ENCODE assay signal across 8 cellular contexts in the genomic region with DNA sequence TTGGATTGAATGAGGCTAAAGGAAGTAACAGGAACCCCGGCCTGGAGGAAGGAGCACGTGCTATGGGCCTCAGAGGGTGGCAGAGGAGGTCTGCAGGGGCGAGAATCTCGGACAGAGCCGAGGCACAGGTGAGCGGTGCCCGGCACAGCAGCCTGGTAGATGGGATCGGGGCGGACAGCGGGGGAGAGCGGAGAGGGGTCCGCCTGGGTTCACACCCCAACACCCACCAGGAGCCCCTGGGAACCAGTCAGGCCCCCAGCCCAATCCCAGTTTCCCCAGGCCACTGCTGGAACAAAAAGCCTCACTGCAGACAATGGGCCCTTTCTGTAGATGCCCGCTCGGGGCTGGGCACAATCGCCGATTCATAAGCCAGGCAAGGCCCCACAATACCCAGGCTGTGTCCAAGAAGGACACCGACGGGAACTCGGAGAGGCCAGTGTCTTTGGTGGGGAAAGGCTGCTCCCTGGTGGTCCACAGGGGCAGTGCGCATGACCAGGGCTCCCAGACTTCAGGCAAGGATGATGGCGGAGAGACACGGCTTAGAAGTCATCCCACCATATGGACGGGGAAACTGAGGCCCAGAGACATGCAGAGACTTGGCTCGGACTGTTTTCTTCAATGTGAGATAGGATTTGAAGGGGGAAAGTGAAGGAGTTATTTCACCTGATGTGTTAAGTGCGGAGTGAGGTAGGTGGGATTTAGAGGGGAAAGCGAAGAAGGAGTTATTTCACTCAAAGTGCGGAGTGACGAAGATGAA.
DNase-seq lines count a peak whose midpoint lies in the region; ATAC-seq and TF ChIP-seq lines count a peak whose summit lies in the region.

No MANE protein-coding gene starts in this region.

- peak overlapping the region; percentile 44; the same call in 1 of the 2 replicates for H3K4me2 ChIP-seq in MM.1S (ENCODE audit: low read depth, low read length)

- H3K9me3 ChIP-seq in MM.1S (replicated peaks; ENCODE audit: insufficient read depth, low read length) (no peaks in the 10 kb centered on the region), gastrocnemius medialis (no peaks in the 10 kb centered on the region)

- H3K27me3 Mint-ChIP-seq in T-helper 2 cell treated with Interferon-gamma antibody and Interleukin-4, amounts not matched to agents 5 μg/mL and 100 μg/mL, for 36 hours (ENCODE audit: low read depth): peaks cover 2% of the 10 kb centered on the region

- H3K9me3 Mint-ChIP-seq in T-helper 2 cell treated with Interferon-gamma antibody and Interleukin-4, amounts not matched to agents 5 μg/mL and 100 μg/mL, for 36 hours: no peaks in the 10 kb centered on the region

- H3K9me2 ChIP-seq in MM.1S (replicated peaks; ENCODE audit: insufficient read depth, low read length): no peaks in the 10 kb centered on the region

- H3K9ac ChIP-seq in MM.1S (ENCODE audit: low read length): no peak overlapping the region

- no peak overlapping the region for H3K27ac ChIP-seq in MM.1S (ENCODE audit: low read length)
- H3K27ac ChIP-seq in gastrocnemius medialis: no peak overlapping the region

- in situ Hi-C loops in gastrocnemius medialis (cut with MboI; ENCODE audit: low sequenced_read_pairs in 4 of 4): loop anchor here in 2 of 4 donors (10.0 kb wide), 1 partner anchor 434 kb away; no protein-coding TSS in a partner anchor

- no peaks in the 10 kb centered on the region for H4K20me1 ChIP-seq in MM.1S (ENCODE audit: insufficient read depth, low read length)

- H3K4me3 Mint-ChIP-seq in T-helper 2 cell treated with Interferon-gamma antibody and Interleukin-4, amounts not matched to agents 5 μg/mL and 100 μg/mL, for 36 hours: no peak overlapping the region

- TF ChIP-seq CTCF in MM.1S (IDR thresholded peaks at IDR 0.05; ENCODE audit: low read length) (peak; percentile 97), gastrocnemius medialis (IDR thresholded peaks at IDR 0.05 in 4 of 5, conservative IDR thresholded peaks at IDR 0.05 in 1 of 5) (peak; percentile 81 to 92 (median 89))

- intact Hi-C loops in gastrocnemius medialis (cut with DNase I; ENCODE audit: low total_unique reads): loop anchor here (1.0 to 10.0 kb wide), 2 partner anchors 426 to 514 kb away; no protein-coding TSS in a partner anchor

- ATAC-seq in GM18868 (IDR thresholded peaks at IDR 0.05; ENCODE audit: unreplicated experiment) (peak; percentile 70), gastrocnemius medialis (peak; percentile 30 to 73)

- H3K4me3 ChIP-seq in MM.1S (ENCODE audit: low read length) (no peak overlapping the region), gastrocnemius medialis (no peak overlapping the region)

- H3K36me3 Mint-ChIP-seq in T-helper 2 cell treated with Interferon-gamma antibody and Interleukin-4, amounts not matched to agents 5 μg/mL and 100 μg/mL, for 36 hours (ENCODE audit: low read depth): no peaks in the 10 kb centered on the region

- DNase-seq in AG08395 (ENCODE audit: low spot score) (peak; percentile 91), MM.1S (peak; percentile 54), anterior cingulate cortex (lab: John Stamatoyannopoulos, UW) (peak; percentile 14 to 96 (median 84)), hepatic stellate cell (ENCODE audit: low spot score) (peak; percentile 77), gastrocnemius medialis (peak; percentile 16 to 34), amniotic stem cell (lab: John Stamatoyannopoulos, UW) (no peak)
- peak; percentile 39 for DNase-seq in T-helper 2 cell treated with Interferon-gamma antibody and Interleukin-4, amounts not matched to agents 5 μg/mL and 100 μg/mL, for 36 hours (ENCODE audit: low spot score)

- no peaks in the 10 kb centered on the region for H3K4me1 Mint-ChIP-seq in T-helper 2 cell treated with Interferon-gamma antibody and Interleukin-4, amounts not matched to agents 5 μg/mL and 100 μg/mL, for 36 hours (ENCODE audit: low read depth)

- H3F3A ChIP-seq in MM.1S (ENCODE audit: insufficient read depth, low read length): no peaks in the 10 kb centered on the region

- peak overlapping the region; percentile 59 for H2AFZ ChIP-seq in MM.1S (ENCODE audit: low read length)

- H3K36me3 ChIP-seq in MM.1S (replicated peaks; ENCODE audit: insufficient read depth, low read length) (no peaks in the 10 kb centered on the region), gastrocnemius medialis (no peaks in the 10 kb centered on the region)

- H3K4me1 ChIP-seq in MM.1S (ENCODE audit: low read length) (no peaks in the 10 kb centered on the region), gastrocnemius medialis (no peaks in the 10 kb centered on the region)

- no peaks in the 10 kb centered on the region for H3K27me3 ChIP-seq in MM.1S (replicated peaks; ENCODE audit: insufficient read depth, low read length)
- peaks cover 0 to 5% (median 0%) of the 10 kb centered on the region in 3 donors for H3K27me3 ChIP-seq in gastrocnemius medialis

- H3K27ac Mint-ChIP-seq in T-helper 2 cell treated with Interferon-gamma antibody and Interleukin-4, amounts not matched to agents 5 μg/mL and 100 μg/mL, for 36 hours: no peak overlapping the region

- no peak for TF ChIP-seq POLR2A in gastrocnemius medialis (IDR thresholded peaks at IDR 0.05)

- no peaks in the 10 kb centered on the region for H3K79me2 ChIP-seq in MM.1S (ENCODE audit: low read length)
